In the genomic region with DNA sequence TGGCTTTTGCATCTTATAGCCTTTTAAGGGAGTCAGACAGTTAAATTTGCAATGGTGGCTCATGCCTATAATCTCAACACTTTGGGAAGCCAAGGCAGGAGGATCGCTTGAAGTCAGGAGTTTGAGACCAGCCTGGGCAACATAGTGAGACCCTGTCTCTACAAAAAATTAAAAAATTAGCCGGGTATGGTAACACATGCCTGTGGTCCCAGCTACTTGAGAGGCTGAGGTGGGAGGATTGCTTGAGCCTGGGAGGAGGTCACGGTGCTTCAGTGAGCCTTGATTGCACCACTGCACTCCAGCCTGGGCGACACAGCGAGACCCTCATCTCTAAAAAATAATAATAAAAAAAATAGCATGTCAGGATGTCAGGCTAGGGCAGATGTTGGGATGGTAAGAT, we compare ENCODE assay signal across 7 cellular contexts. TPM values are rescaled to one million over a fixed set of nuclear protein-coding genes. Genes with fewer than 3 reads are reported as not detected.
"Had no signal": no experiment of that assay in that cellular context is flagged by ENCODE, and none has a peak within 500 bp of the region (broad histone marks: within the 10 kb centered on the region; RNA-seq: fewer than 3 reads in every experiment).

No MANE protein-coding gene starts in this region.

RNA-seq across cellular contexts. Expression of a gene that starts 44.0 kb away (rescaled TPM):
- total RNA-seq: activated CD4-positive, alpha-beta T cell treated with anti-CD3 and anti-CD28 coated beads, Interleukin-2, amount 10 ng/mL, durations not matched to agents 24 days and 14 days; activated CD8-positive, alpha-beta T cell treated with anti-CD3 and anti-CD28 coated beads, Interleukin-2, amount 10 ng/mL, durations not matched to agents 7 days and 5 days; fibroblast of lung; lung microvascular endothelial cell; natural killer cell; right cardiac atrium; T-helper 2 cell treated with Interferon-gamma antibody and Interleukin-4, amounts not matched to agents 100 ng/mL and 5 ng/mL, for 36 hours had no signal
- polyA plus RNA-seq: fibroblast of lung, right cardiac atrium had no signal
